33 cellular contexts compared by ENCODE assay signal in the genomic region with DNA sequence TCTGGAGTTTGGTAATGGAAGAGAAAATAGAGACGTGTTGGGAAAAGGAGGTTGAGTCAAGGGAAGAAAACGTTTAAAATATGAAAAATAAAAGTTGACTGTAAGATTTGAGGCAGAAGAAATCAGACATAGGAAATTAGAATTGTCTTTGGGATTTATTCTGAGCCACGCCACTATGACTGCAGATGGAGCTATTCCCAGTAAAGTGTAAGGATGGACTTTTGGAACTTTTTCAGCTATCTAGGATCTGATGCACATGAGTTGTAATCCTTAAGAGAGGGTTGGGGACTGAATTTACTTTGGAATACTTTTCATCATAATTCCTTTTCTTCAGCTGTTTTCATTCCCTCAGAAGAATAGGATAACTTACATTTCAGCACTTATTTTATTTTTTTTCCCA.
DNase-seq lines count a peak whose midpoint lies in the region; ATAC-seq, FAIRE-seq and TF ChIP-seq lines count a peak whose summit lies in the region.
"Had no signal": no experiment of that assay in that cellular context is flagged by ENCODE, and none has a peak within 500 bp of the region (broad histone marks: within the 10 kb centered on the region; RNA-seq: fewer than 3 reads in every experiment).

No MANE protein-coding gene starts in this region.

- TF ChIP-seq CTCF in left ventricle myocardium inferior (IDR thresholded peaks at IDR 0.05; ENCODE audit: borderline replicate concordance) (peak; percentile 50), right atrium auricular region (IDR thresholded peaks at IDR 0.05) (peak in 1 of 2 donors; percentile 54), fibroblast of mammary gland (conservative IDR thresholded peaks at IDR 0.05; ENCODE audit: control insufficient read depth, insufficient read depth, low read depth, low read length) (peak; percentile 46)

- H3K4me1 ChIP-seq in left ventricle myocardium inferior (no peaks in the 10 kb centered on the region), right atrium auricular region (no peaks in the 10 kb centered on the region)
- H3K4me1 ChIP-seq: BE2C, colonic mucosa, left lung, uterus had no signal

- H3K9me3 ChIP-seq in left ventricle myocardium inferior (replicated peaks), result peaks cover 28% of the 10 kb centered on the region
- peaks cover 0 to 6% of the 10 kb centered on the region in 2 donors for H3K9me3 ChIP-seq in right atrium auricular region
- H3K9me3 ChIP-seq: BE2C, colonic mucosa, left lung, uterus had no signal

- peak overlapping the region; percentile 1 for H3K27ac ChIP-seq in left ventricle myocardium inferior (replicated peaks)
- no peak overlapping the region for H3K27ac ChIP-seq in right atrium auricular region
- H3K27ac ChIP-seq: colonic mucosa, left lung, uterus, VCaP had no signal

- no peaks in the 10 kb centered on the region for H3K27me3 ChIP-seq in left ventricle myocardium inferior (ENCODE audit: low read depth)
- no peaks in the 10 kb centered on the region for H3K27me3 ChIP-seq in right atrium auricular region
- H3K27me3 ChIP-seq: BE2C, colonic mucosa, left lung, uterus had no signal

- no peak for ATAC-seq in HG03457 (IDR thresholded peaks at IDR 0.05; ENCODE audit: unreplicated experiment)
- ATAC-seq: activated CD4-positive, alpha-beta T cell treated with anti-CD3 and anti-CD28 coated beads for 36 hours; activated CD8-positive, alpha-beta T cell treated with anti-CD3 and anti-CD28 coated beads, Interleukin-2, amount 10 ng/mL, durations not matched to agents 7 days and 5 days; activated T-helper 17 cell treated with anti-CD3 and anti-CD28 coated beads, Interleukin-2, amount 50 U/mL, for 72 hours; HepG2; left lung; sciatic nerve; stimulated activated naive CD8-positive, alpha-beta T cell treated with anti-CD3 and anti-CD28 coated beads, Interleukin-15, amount 100 ng/mL, for 72 hours had no signal

- FAIRE-seq in urothelium cell line (lab: Jason Lieb, UNC), result no peak
- FAIRE-seq: A204.1, GM12891, HepG2, RCC 7860 had no signal

- H3K4me3 ChIP-seq in left ventricle myocardium inferior, result no peak overlapping the region
- H3K4me3 ChIP-seq in right atrium auricular region, result no peak overlapping the region
- H3K4me3 ChIP-seq in fibroblast of mammary gland (ENCODE audit: control insufficient read depth, low read depth, low read length), result no peak overlapping the region
- H3K4me3 ChIP-seq: colonic mucosa, left lung, uterus had no signal

- intact Hi-C loops in left ventricle myocardium inferior (cut with micrococcal nuclease), result no loop called here

- H3K36me3 ChIP-seq in left ventricle myocardium inferior (no peaks in the 10 kb centered on the region), right atrium auricular region (no peaks in the 10 kb centered on the region)
- H3K36me3 ChIP-seq: BE2C, colonic mucosa, left lung, uterus had no signal

- DNase-seq in left ventricle myocardium inferior, result no peak
- no peak for DNase-seq in right atrium auricular region (ENCODE audit: low spot score)
- DNase-seq in LHCN-M2 (ENCODE audit: low read depth), result peak; percentile 10
- DNase-seq in fibroblast of mammary gland (ENCODE audit: low read depth), result peak; percentile 46
- peak; percentile 15 for DNase-seq in stromal cell of bone marrow (ENCODE audit: low read depth)
- DNase-seq in urothelium cell line (ENCODE audit: low spot score), result no peak
- no peak for DNase-seq in NCI-H524 (lab: John Stamatoyannopoulos, UW)
- DNase-seq: activated CD4-positive, alpha-beta T cell treated with anti-CD3 and anti-CD28 coated beads for 36 hours; activated CD8-positive, alpha-beta T cell treated with anti-CD3 and anti-CD28 coated beads, Interleukin-2, amount 10 ng/mL, durations not matched to agents 7 days and 5 days; amygdala; BE2C; colonic mucosa; DMS 273 treated with DMSO at 0.1 percent for 48 hours; effector memory CD4-positive, alpha-beta T cell; EL; erythroblast; H7; left lung; NCI-H146; NCI-H446 treated with DMSO at 0.1 percent for 48 hours; stimulated activated CD4-positive, alpha-beta T cell treated with anti-CD3 and anti-CD28 coated beads, Interleukin-12 subunit alpha, Interleukin-12 subunit beta, amount 100 ng/mL, for 4 hours; stimulated activated CD4-positive, alpha-beta T cell treated with anti-CD3 and anti-CD28 coated beads, Interleukin-2, amount 100 ng/mL, for 48 hours; stimulated activated naive CD8-positive, alpha-beta T cell treated with anti-CD3 and anti-CD28 coated beads, Interleukin-15, amount 100 ng/mL, for 72 hours; T1000; uterus had no signal

Comparison
In these comparisons a context has a peak if more than half of its experiments do, and no peak if none do; other contexts are left out.
1. DNase-seq: peak in LHCN-M2 (single experiment), fibroblast of mammary gland (single experiment) and stromal cell of bone marrow (single experiment); none in left ventricle myocardium inferior (single experiment), right atrium auricular region (single experiment), urothelium cell line (single experiment) and NCI-H524 (0 of 2).